In the genomic region with DNA sequence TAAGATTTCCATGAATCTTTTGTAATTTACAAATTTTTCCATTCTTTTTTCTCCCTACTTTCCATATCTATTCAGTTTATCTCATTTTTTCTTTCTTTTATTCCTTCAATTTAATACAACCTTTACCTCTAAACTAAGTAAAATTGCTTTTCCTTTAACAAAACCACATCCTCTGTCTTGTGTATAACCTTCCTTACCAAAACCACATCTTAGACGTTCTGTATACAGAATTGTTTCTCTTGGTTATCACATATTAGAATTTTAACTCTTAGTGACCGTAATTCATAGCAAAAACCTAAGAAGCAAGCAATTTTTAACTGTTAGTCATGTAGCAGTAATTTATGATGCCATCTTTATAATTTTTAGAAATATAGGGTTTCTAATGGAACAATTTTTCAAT, we compare ENCODE assay signal across 1 cellular context.
A peak's percentile ranks its signal among the peaks of the same experiment; 100 is the strongest.
TF ChIP-seq lines count a peak whose summit lies in the region.

No MANE protein-coding gene starts in this region.

TF ChIP-seq in GM12878, 131 proteins besides CTCF, POLR2A, EP300 and RAD21:
- no peak for TF ChIP-seq SMAD1 (IDR thresholded peaks at IDR 0.05; ENCODE audit: low read depth, partially characterized antibody)
- no peak for TF ChIP-seq MTA2 (IDR thresholded peaks at IDR 0.05; ENCODE audit: low read depth)
- TF ChIP-seq SREBF2 (IDR thresholded peaks at IDR 0.05; ENCODE audit: low read length): no peak
- peak; percentile 77 for TF ChIP-seq RUNX3 (IDR thresholded peaks at IDR 0.05; ENCODE audit: low read length)
- TF ChIP-seq MTA3 (IDR thresholded peaks at IDR 0.05; ENCODE audit: borderline replicate concordance, low read length): no peak
- no peak for TF ChIP-seq POU2F2 (IDR thresholded peaks at IDR 0.05; ENCODE audit: borderline replicate concordance, low read depth, low read length)
- TF ChIP-seq HCFC1 (IDR thresholded peaks at IDR 0.05; ENCODE audit: low read length): no peak
- no peak for TF ChIP-seq ZNF207 (IDR thresholded peaks at IDR 0.05; ENCODE audit: borderline replicate concordance)
